In the genomic region with DNA sequence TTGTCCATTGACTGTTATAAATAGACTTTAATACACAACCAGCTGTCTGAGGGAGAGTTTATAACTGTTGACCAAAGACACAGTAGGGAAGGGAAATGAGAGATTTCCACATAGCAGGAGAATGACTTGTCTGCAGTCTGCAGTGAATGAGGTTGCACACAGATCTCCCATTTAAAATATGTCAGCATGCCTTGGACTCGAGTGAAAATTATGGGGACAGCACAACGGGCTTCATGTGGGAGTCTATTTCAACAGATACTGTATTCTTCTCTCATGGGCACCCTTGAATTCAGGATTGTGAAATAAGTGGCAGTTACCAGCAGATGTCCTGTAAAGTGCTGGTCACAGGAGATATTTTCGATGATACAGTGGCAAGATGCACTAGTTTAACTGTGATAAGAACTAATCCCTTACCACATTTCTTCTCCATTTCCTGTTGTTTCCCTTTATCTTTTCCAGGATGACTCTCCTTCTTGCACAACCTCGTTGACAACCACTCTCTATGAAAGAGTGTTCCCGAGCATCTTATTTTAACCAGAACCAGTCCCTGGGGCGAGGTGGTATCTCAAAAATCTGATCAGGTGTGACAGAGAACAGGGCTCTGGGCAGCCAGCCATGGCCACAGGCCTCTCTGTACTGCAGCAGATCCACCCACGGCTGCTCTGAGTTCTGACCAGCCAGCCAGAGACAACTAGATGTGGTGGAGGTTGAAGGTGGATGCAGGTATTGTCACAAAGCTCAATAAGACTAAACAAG, we compare ENCODE assay signal across 9 cellular contexts. TPM values are rescaled to one million over a fixed set of nuclear protein-coding genes. Genes with fewer than 3 reads are reported as not detected.
DNase-seq lines count a peak whose midpoint lies in the region; ATAC-seq, FAIRE-seq and TF ChIP-seq lines count a peak whose summit lies in the region.
"Had no signal": no experiment of that assay in that cellular context is flagged by ENCODE, and none has a peak within 500 bp of the region (broad histone marks: within the 10 kb centered on the region; RNA-seq: fewer than 3 reads in every experiment).

No MANE protein-coding gene starts in this region.

- H3K36me3 Mint-ChIP-seq in astrocyte (ENCODE audit: low read depth, unreplicated experiment), result no peaks in the 10 kb centered on the region

- H3K27ac ChIP-seq in Karpas-422 (ENCODE audit: low read length) (no peak overlapping the region), astrocyte (ENCODE audit: low read depth, low read length) (no peak overlapping the region), lower lobe of right lung (no peak overlapping the region)

- DNase-seq in BE2C (peak; percentile 96), Karpas-422 (peak; percentile 57), astrocyte (ENCODE audit: low read depth) (peak; percentile 14), lower lobe of right lung (no peak), NCI-H2171 (lab: John Stamatoyannopoulos, UW) (no peak), GM13976 (ENCODE audit: low spot score) (no peak)
- DNase-seq: DND-41 had no signal

- ATAC-seq in lower lobe of right lung (peak; percentile 36 to 78), HG02759 (IDR thresholded peaks at IDR 0.05; ENCODE audit: unreplicated experiment) (no peak), HG02885 (IDR thresholded peaks at IDR 0.05; ENCODE audit: poor library complexity, unreplicated experiment) (no peak)

- H3K79me2 ChIP-seq in Karpas-422 (ENCODE audit: low read length) (no peaks in the 10 kb centered on the region), astrocyte (ENCODE audit: insufficient read depth, low read length) (no peaks in the 10 kb centered on the region)

- H3K27me3 ChIP-seq in BE2C (no peaks in the 10 kb centered on the region), Karpas-422 (ENCODE audit: low read length) (no peaks in the 10 kb centered on the region), astrocyte (ENCODE audit: insufficient read depth, low read length) (no peaks in the 10 kb centered on the region), lower lobe of right lung (ENCODE audit: low read depth) (no peaks in the 10 kb centered on the region)

- H3K36me3 ChIP-seq in BE2C, result no peaks in the 10 kb centered on the region
- no peaks in the 10 kb centered on the region for H3K36me3 ChIP-seq in Karpas-422 (ENCODE audit: insufficient read depth, low read length)
- no peaks in the 10 kb centered on the region for H3K36me3 ChIP-seq in astrocyte (ENCODE audit: insufficient read depth, low read length)
- no peaks in the 10 kb centered on the region for H3K36me3 ChIP-seq in lower lobe of right lung

- peaks cover 23% of the 10 kb centered on the region for H3K4me1 Mint-ChIP-seq in astrocyte (ENCODE audit: low read depth, unreplicated experiment)

- in situ Hi-C loops in GM13976 (cut with MboI; ENCODE audit: low sequenced_read_pairs, unreplicated experiment), result no loop called here

- H3K9me3 Mint-ChIP-seq in astrocyte (ENCODE audit: unreplicated experiment), result no peaks in the 10 kb centered on the region

- H3K4me3 ChIP-seq in BE2C (ENCODE audit: low read depth, low read length) (peak overlapping the region; percentile 29), Karpas-422 (ENCODE audit: low read length) (peak overlapping the region; percentile 13; the same call in 1 of the 2 replicates), astrocyte (ENCODE audit: insufficient read depth, low read depth, low read length) (no peak overlapping the region), lower lobe of right lung (no peak overlapping the region)

- H3K9ac ChIP-seq in Karpas-422 (ENCODE audit: low read length) (no peak overlapping the region; the same call in 1 of the 2 replicates), astrocyte (ENCODE audit: low read length) (no peak overlapping the region)

- H4K20me1 ChIP-seq in Karpas-422 (ENCODE audit: insufficient read depth, low read depth, low read length), result no peaks in the 10 kb centered on the region
- no peaks in the 10 kb centered on the region for H4K20me1 ChIP-seq in astrocyte (ENCODE audit: insufficient read depth, low read length)

- H3K9me2 ChIP-seq in Karpas-422 (replicated peaks; ENCODE audit: insufficient read depth, low read length), result no peaks in the 10 kb centered on the region

- H3K4me1 ChIP-seq in BE2C (peaks cover 25% of the 10 kb centered on the region), Karpas-422 (ENCODE audit: low read length) (peaks cover 36% of the 10 kb centered on the region), astrocyte (ENCODE audit: insufficient read depth, low read length) (no peaks in the 10 kb centered on the region), lower lobe of right lung (peaks cover 16% of the 10 kb centered on the region)

- H3K27me3 Mint-ChIP-seq in astrocyte (ENCODE audit: low read depth, unreplicated experiment), result peaks cover 11% of the 10 kb centered on the region

- no peak overlapping the region for H3K4me3 Mint-ChIP-seq in astrocyte (ENCODE audit: unreplicated experiment)

- intact Hi-C loops in lower lobe of right lung (cut with DNase I), result no loop called here

- H3K9me3 ChIP-seq in BE2C, result no peaks in the 10 kb centered on the region
- H3K9me3 ChIP-seq in Karpas-422 (ENCODE audit: low read length), result no peaks in the 10 kb centered on the region
- H3K9me3 ChIP-seq in astrocyte (ENCODE audit: insufficient read depth, low read depth, low read length), result no peaks in the 10 kb centered on the region
- H3K9me3 ChIP-seq in lower lobe of right lung, result no peaks in the 10 kb centered on the region

- no peak overlapping the region for H3K27ac Mint-ChIP-seq in astrocyte (ENCODE audit: unreplicated experiment)

- H3K4me2 ChIP-seq in Karpas-422 (ENCODE audit: low read depth, low read length, poor library complexity, severe bottlenecking), result peak overlapping the region; percentile 44
- H3K4me2 ChIP-seq in astrocyte (ENCODE audit: low read length), result no peak overlapping the region

- peak overlapping the region; percentile 54; the same call in 1 of the 2 replicates for H2AFZ ChIP-seq in Karpas-422 (ENCODE audit: low read length)
- H2AFZ ChIP-seq in astrocyte (ENCODE audit: low read depth, low read length), result no peak overlapping the region

- TF ChIP-seq CTCF in BE2C (IDR thresholded peaks at IDR 0.05; ENCODE audit: low read depth, low read length), result no peak
- no peak for TF ChIP-seq CTCF in astrocyte (IDR thresholded peaks at IDR 0.05; ENCODE audit: insufficient read depth, low read depth, low read length)
- no peak for TF ChIP-seq CTCF in lower lobe of right lung (IDR thresholded peaks at IDR 0.05)
- TF ChIP-seq CTCF in GM13976 (IDR thresholded peaks at IDR 0.05; ENCODE audit: borderline replicate concordance, control extremely low read depth, extremely low read depth, insufficient read depth, missing control alignments), result no peak

- FAIRE-seq in astrocyte (lab: Jason Lieb, UNC), result no peak

RNA-seq across cellular contexts. Expression of a gene that starts 51.5 kb away (rescaled TPM):
- 35.5 TPM for polyA plus RNA-seq in BE2C (2012; ENCODE audit: insufficient read depth, insufficient read length, low read depth)
- 38.0 and 68.0 TPM in 2 replicates for total RNA-seq in Karpas-422 (2014; rRNA removed; shearing (Covaris generic); ENCODE audit: low replicate concordance)
- total RNA-seq in astrocyte (9.5 and 10.4 TPM in 2 replicates), lower lobe of right lung (28.7 TPM)

Comparison
In these comparisons a context has a peak if more than half of its experiments do, and no peak if none do; other contexts are left out.
1. DNase-seq: peak in BE2C (single experiment), Karpas-422 (single experiment) and astrocyte (single experiment); none in lower lobe of right lung (single experiment), NCI-H2171 (single experiment) and GM13976 (single experiment).
2. H3K4me3 ChIP-seq: peak in BE2C (single experiment) and Karpas-422 (single experiment); none in astrocyte (single experiment) and lower lobe of right lung (single experiment).
3. ATAC-seq: peak in lower lobe of right lung (2 of 2); none in HG02759 (single experiment) and HG02885 (single experiment).